Comparison of ENCODE assay signal across 8 cellular contexts in the genomic region with DNA sequence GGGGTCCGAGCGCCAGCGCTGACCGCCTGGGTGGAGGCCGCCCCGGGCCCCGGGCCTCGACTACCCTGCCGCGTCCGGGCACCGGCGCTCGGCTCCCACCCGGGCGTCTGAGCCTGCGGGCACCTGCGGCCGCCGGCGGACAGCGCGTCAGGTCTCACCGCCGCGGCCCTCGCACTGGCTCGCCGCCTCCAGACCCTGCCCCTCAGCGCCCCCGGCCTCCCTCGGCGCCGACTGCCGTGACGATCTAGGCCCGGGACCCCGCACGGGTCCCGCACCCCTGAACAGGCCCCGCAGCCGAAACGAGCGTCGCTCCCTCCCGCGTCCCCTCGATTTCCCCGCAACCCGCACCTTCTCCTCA. TPM values are rescaled to one million over a fixed set of nuclear protein-coding genes. Genes with fewer than 3 reads are reported as not detected.
DNase-seq lines count a peak whose midpoint lies in the region; ATAC-seq and TF ChIP-seq lines count a peak whose summit lies in the region.

No MANE protein-coding gene starts in this region.

- H3K4me1 ChIP-seq in DOHH2 (ENCODE audit: control insufficient read depth, low read length), result peaks cover 41% of the 10 kb centered on the region
- H3K4me1 ChIP-seq in HUES48 (ENCODE audit: control insufficient read depth, insufficient read depth, low read length), result no peaks in the 10 kb centered on the region
- H3K4me1 ChIP-seq in ascending aorta, result peaks cover 4 to 5% of the 10 kb centered on the region in 2 donors
- peaks cover 9% of the 10 kb centered on the region for H3K4me1 ChIP-seq in stomach smooth muscle (ENCODE audit: control insufficient read depth, insufficient read depth, low read length)

- DNase-seq in ascending aorta (ENCODE audit: low spot score in 2 of 2) (no peak), kidney epithelial cell (ENCODE audit: low read depth) (no peak), NCI-H1417 (lab: John Stamatoyannopoulos, UW) (no peak), HUDEP-2 (lab: John Stamatoyannopoulos, UW; ENCODE audit: unreplicated experiment in 76 of 76) (no peak)

- H3K9me2 ChIP-seq in DOHH2 (replicated peaks; ENCODE audit: control insufficient read depth, low read length), result no peaks in the 10 kb centered on the region

- H3K4me3 ChIP-seq in DOHH2 (ENCODE audit: low read length), result peak overlapping the region; percentile 97
- H3K4me3 ChIP-seq in HUES48 (ENCODE audit: low read depth, low read length), result peak overlapping the region; percentile 78
- H3K4me3 ChIP-seq in ascending aorta, result peak overlapping the region; percentile 82 to 89
- H3K4me3 ChIP-seq in kidney epithelial cell (ENCODE audit: low read depth, low read length), result peak overlapping the region; percentile 100
- H3K4me3 ChIP-seq in stomach smooth muscle (ENCODE audit: low read length in 2 of 2), result peak overlapping the region; percentile 88 to 91

- TF ChIP-seq CTCF in DOHH2 (IDR thresholded peaks at IDR 0.05; ENCODE audit: low read depth, low read length, poor library complexity, severe bottlenecking) (no peak), ascending aorta (IDR thresholded peaks at IDR 0.05) (no peak), kidney epithelial cell (IDR thresholded peaks at IDR 0.05; ENCODE audit: insufficient read depth, low read length, poor library complexity, severe bottlenecking) (no peak)

- no peaks in the 10 kb centered on the region for H3K9me3 ChIP-seq in DOHH2 (ENCODE audit: control insufficient read depth, insufficient read depth, low read length)
- H3K9me3 ChIP-seq in HUES48 (ENCODE audit: control insufficient read depth, insufficient read depth, low read length), result no peaks in the 10 kb centered on the region
- H3K9me3 ChIP-seq in ascending aorta, result no peaks in the 10 kb centered on the region
- H3K9me3 ChIP-seq in stomach smooth muscle (ENCODE audit: control insufficient read depth in 2 of 2, low read length in 2 of 2), result no peaks in the 10 kb centered on the region

- peaks cover 12% of the 10 kb centered on the region for H4K20me1 ChIP-seq in DOHH2 (ENCODE audit: control insufficient read depth, insufficient read depth, low read depth, low read length)

- H3K27ac ChIP-seq in DOHH2 (ENCODE audit: low read depth, low read length) (peak overlapping the region; percentile 71), HUES48 (ENCODE audit: low read depth, low read length) (peak overlapping the region; percentile 87), ascending aorta (peak overlapping the region; percentile 92 to 95), stomach smooth muscle (ENCODE audit: low read length) (peak overlapping the region; percentile 85)

- ATAC-seq in GM21390 (IDR thresholded peaks at IDR 0.05; ENCODE audit: unreplicated experiment), result peak; percentile 9

- H3K27me3 ChIP-seq in DOHH2 (ENCODE audit: control insufficient read depth, low read length), result no peaks in the 10 kb centered on the region
- no peaks in the 10 kb centered on the region for H3K27me3 ChIP-seq in HUES48 (ENCODE audit: control insufficient read depth, insufficient read depth, low read length)
- no peaks in the 10 kb centered on the region for H3K27me3 ChIP-seq in ascending aorta
- no peaks in the 10 kb centered on the region for H3K27me3 ChIP-seq in kidney epithelial cell (ENCODE audit: control insufficient read depth, insufficient read depth, low read length)
- no peaks in the 10 kb centered on the region for H3K27me3 ChIP-seq in stomach smooth muscle (ENCODE audit: control insufficient read depth in 1 of 2, insufficient read depth in 2 of 2, low read length in 2 of 2)

- intact Hi-C loops in ascending aorta (cut with DNase I), result loop anchor here (1.0 kb wide), 3 partner anchors 28 to 92 kb away; partner anchors contain the start of gene VPS33B

- H3K4me2 ChIP-seq in DOHH2 (ENCODE audit: low read length), result peak overlapping the region; percentile 85

- H3K79me2 ChIP-seq in DOHH2 (ENCODE audit: control insufficient read depth, low read length), result peaks cover 76% of the 10 kb centered on the region

- H3K36me3 ChIP-seq in DOHH2 (ENCODE audit: control insufficient read depth, low read length) (peaks cover 54% of the 10 kb centered on the region), HUES48 (ENCODE audit: control insufficient read depth, insufficient read depth, low read length) (peaks cover 21% of the 10 kb centered on the region), ascending aorta (peaks cover 0 to 11% of the 10 kb centered on the region in 2 donors), kidney epithelial cell (ENCODE audit: control insufficient read depth, insufficient read depth, low read length) (no peaks in the 10 kb centered on the region), stomach smooth muscle (ENCODE audit: control insufficient read depth in 2 of 2, insufficient read depth in 2 of 2, low read length in 2 of 2) (peaks cover 6 to 7% of the 10 kb centered on the region in 2 donors)

- peak overlapping the region; percentile 95 for H3K9ac ChIP-seq in HUES48 (ENCODE audit: low read depth, low read length)
- peak overlapping the region; percentile 82 to 86 for H3K9ac ChIP-seq in stomach smooth muscle (ENCODE audit: low read length in 2 of 2)

- no peaks in the 10 kb centered on the region for H3F3A ChIP-seq in DOHH2 (ENCODE audit: control insufficient read depth, insufficient read depth)

RNA-seq across cellular contexts. Expression of gene PRC1, which starts 0.3 kb away (rescaled TPM):
- total RNA-seq in ascending aorta, result 29.1 TPM
- total RNA-seq in kidney epithelial cell, result 17.0 and 30.0 TPM in 2 replicates

RNA-seq across cellular contexts. Expression of gene VPS33B, which starts 28.4 kb away (rescaled TPM):
- total RNA-seq in ascending aorta, result 0.53 TPM
- 15.5 and 19.7 TPM in 2 replicates for total RNA-seq in kidney epithelial cell

RNA-seq across cellular contexts. Expression of gene RCCD1, which starts 39.4 kb away (rescaled TPM):
- total RNA-seq in ascending aorta (10.0 TPM), kidney epithelial cell (8.9 and 12.5 TPM in 2 replicates)

RNA-seq across cellular contexts. Expression of gene UNC45A, which starts 59.0 kb away (rescaled TPM):
- 73.5 TPM for total RNA-seq in ascending aorta
- 50.1 and 62.7 TPM in 2 replicates for total RNA-seq in kidney epithelial cell

Comparison
In these comparisons a context has a peak if more than half of its experiments do, and no peak if none do; other contexts are left out.
1. RNA of gene VPS33B, which starts 28.4 kb away (total RNA-seq): 15.5 to 19.7 TPM in kidney epithelial cell; 0.53 TPM in ascending aorta (single experiment); every median in the first group is over 10 times any median in the second.
2. Peak in every context shown above with its lines, with median percentiles within 50 percentile points of each other: H3K27ac ChIP-seq and H3K4me3 ChIP-seq.